11 cellular contexts compared by ENCODE assay signal in the genomic region with DNA sequence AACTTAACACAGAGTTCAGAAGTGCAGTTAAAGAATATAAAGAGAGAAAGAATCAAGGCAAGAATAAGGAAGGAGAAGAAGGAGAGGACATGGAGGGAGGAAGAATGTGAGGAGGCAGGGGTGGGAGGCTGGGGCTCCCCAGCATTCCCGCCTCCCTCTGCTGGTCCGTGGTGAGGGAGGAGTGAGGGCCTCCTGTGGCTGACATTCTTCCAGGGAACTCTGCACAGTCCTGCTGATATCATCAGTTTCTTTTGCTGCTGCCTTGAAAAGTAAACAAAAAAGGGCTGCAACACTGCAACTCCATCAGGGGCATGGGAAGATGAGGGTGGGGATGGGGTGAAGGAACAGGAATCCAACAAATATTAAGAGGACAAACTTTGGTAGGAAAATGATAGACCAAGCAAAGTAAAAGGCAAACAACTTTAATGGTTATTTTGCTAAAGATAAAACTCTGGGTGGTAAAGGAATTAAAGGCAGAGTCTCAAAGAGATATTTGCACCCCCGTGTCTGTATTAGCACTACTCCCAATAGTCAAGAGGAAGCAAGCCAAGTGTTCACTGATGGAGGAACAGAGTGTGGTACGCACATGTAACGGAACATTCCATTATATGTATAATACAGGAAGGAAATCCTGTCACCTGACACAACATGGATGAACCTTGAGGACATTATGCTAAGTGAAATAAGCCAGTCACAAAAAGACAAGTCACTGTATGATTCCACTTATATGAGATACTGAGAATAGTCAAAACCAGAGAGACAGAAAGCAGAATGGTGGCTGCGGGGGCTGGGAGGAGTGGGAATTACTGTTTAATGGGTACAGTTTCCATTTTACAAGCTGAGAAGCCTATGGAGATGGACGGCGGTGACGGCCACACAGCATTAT. TPM values are rescaled to one million over a fixed set of nuclear protein-coding genes. Genes with fewer than 3 reads are reported as not detected.
DNase-seq lines count a peak whose midpoint lies in the region; ATAC-seq and TF ChIP-seq lines count a peak whose summit lies in the region.
"Had no signal": no experiment of that assay in that cellular context is flagged by ENCODE, and none has a peak within 500 bp of the region (broad histone marks: within the 10 kb centered on the region; RNA-seq: fewer than 3 reads in every experiment).

No MANE protein-coding gene starts in this region.

- no peak overlapping the region for H3K4me3 Mint-ChIP-seq in activated CD4-positive, alpha-beta T cell treated with anti-CD3 and anti-CD28 coated beads, Interleukin-2, amount 10 ng/mL, durations not matched to agents 7 days and 5 days

- no peak for TF ChIP-seq CTCF in parathyroid adenoma (IDR thresholded peaks at IDR 0.05)

- H3K4me1 ChIP-seq in ectodermal cell (ENCODE audit: control insufficient read depth, insufficient read depth, low read length): peaks cover 9% of the 10 kb centered on the region
- H3K4me1 ChIP-seq in parathyroid adenoma: peaks cover 4% of the 10 kb centered on the region

- peak overlapping the region; percentile 9 for H2AFZ ChIP-seq in parathyroid adenoma

- no peaks in the 10 kb centered on the region for H3K9me3 Mint-ChIP-seq in activated CD4-positive, alpha-beta T cell treated with anti-CD3 and anti-CD28 coated beads, Interleukin-2, amount 10 ng/mL, durations not matched to agents 7 days and 5 days

- no peak overlapping the region for H3K4me3 ChIP-seq in ectodermal cell (ENCODE audit: insufficient read depth, low read depth, low read length)
- H3K4me3 ChIP-seq in parathyroid adenoma (ENCODE audit: low read depth, low read length): no peak overlapping the region
- H3K4me3 ChIP-seq: heart right ventricle, ovary had no signal

- no peak overlapping the region for H3K27ac Mint-ChIP-seq in activated CD4-positive, alpha-beta T cell treated with anti-CD3 and anti-CD28 coated beads, Interleukin-2, amount 10 ng/mL, durations not matched to agents 7 days and 5 days

- H3K36me3 Mint-ChIP-seq in activated CD4-positive, alpha-beta T cell treated with anti-CD3 and anti-CD28 coated beads, Interleukin-2, amount 10 ng/mL, durations not matched to agents 7 days and 5 days (ENCODE audit: low read depth): peaks cover 45% of the 10 kb centered on the region

- H3K27me3 ChIP-seq in ectodermal cell (ENCODE audit: control insufficient read depth, insufficient read depth, low read length, poor library complexity, severe bottlenecking) (no peaks in the 10 kb centered on the region), parathyroid adenoma (ENCODE audit: control insufficient read depth, insufficient read depth, low read length) (no peaks in the 10 kb centered on the region)
- H3K27me3 ChIP-seq: heart right ventricle, ovary had no signal

- peak; percentile 74 for DNase-seq in activated CD4-positive, alpha-beta T cell treated with anti-CD3 and anti-CD28 coated beads for 48 hours
- no peak for DNase-seq in activated CD4-positive, alpha-beta T cell treated with anti-CD3 and anti-CD28 coated beads, Interleukin-2, amount 10 ng/mL, durations not matched to agents 7 days and 5 days
- peak; percentile 80 for DNase-seq in NCI-H226
- no peak for DNase-seq in NAMALWA (ENCODE audit: low spot score)
- DNase-seq: heart right ventricle, NCI-H2029 treated with DMSO at 0.1 percent for 48 hours, ovary had no signal

- peak overlapping the region; percentile 16 for H3K27ac ChIP-seq in ectodermal cell (ENCODE audit: insufficient read depth, low read depth, low read length, poor library complexity, severe bottlenecking)
- H3K27ac ChIP-seq in parathyroid adenoma: no peak overlapping the region
- H3K27ac ChIP-seq: ovary had no signal

- peaks cover 44% of the 10 kb centered on the region for H3K4me1 Mint-ChIP-seq in activated CD4-positive, alpha-beta T cell treated with anti-CD3 and anti-CD28 coated beads, Interleukin-2, amount 10 ng/mL, durations not matched to agents 7 days and 5 days

- H3K27me3 Mint-ChIP-seq in activated CD4-positive, alpha-beta T cell treated with anti-CD3 and anti-CD28 coated beads, Interleukin-2, amount 10 ng/mL, durations not matched to agents 7 days and 5 days: no peaks in the 10 kb centered on the region

- POLR2A ChIA-PET in activated CD4-positive, alpha-beta T cell treated with anti-CD3 and anti-CD28 coated beads, Interleukin-2, amount 10 ng/mL, durations not matched to agents 7 days and 5 days (lab: Charles Lee): no interaction called here

- WGBS in ectodermal cell, 2 experiments: 85% methylated on average over 9 of the region's 9 CpGs

- no peak for ATAC-seq in HG02870 (IDR thresholded peaks at IDR 0.05; ENCODE audit: unreplicated experiment)
- no peak for ATAC-seq in GM19328 (IDR thresholded peaks at IDR 0.05; ENCODE audit: unreplicated experiment)

- peak overlapping the region; percentile 16 for H3K4me2 ChIP-seq in parathyroid adenoma (ENCODE audit: low read length)

- no peaks in the 10 kb centered on the region for H3K36me3 ChIP-seq in ectodermal cell (ENCODE audit: control insufficient read depth, insufficient read depth, low read length)
- no peaks in the 10 kb centered on the region for H3K36me3 ChIP-seq in parathyroid adenoma (ENCODE audit: control insufficient read depth, insufficient read depth, low read length)
- H3K36me3 ChIP-seq: ovary had no signal

- H3K9ac ChIP-seq in parathyroid adenoma: no peak overlapping the region

- no peaks in the 10 kb centered on the region for H3K79me2 ChIP-seq in parathyroid adenoma

- CTCF ChIA-PET in activated CD4-positive, alpha-beta T cell treated with anti-CD3 and anti-CD28 coated beads, Interleukin-2, amount 10 ng/mL, durations not matched to agents 7 days and 5 days (lab: Charles Lee): interaction anchor here (1.5 kb wide), 1 partner anchor 63 kb away, joined by 5 read pairs; no protein-coding TSS in a partner anchor

- no peaks in the 10 kb centered on the region for H3K9me3 ChIP-seq in ectodermal cell (ENCODE audit: control insufficient read depth, low read length)
- H3K9me3 ChIP-seq in parathyroid adenoma (ENCODE audit: control insufficient read depth, low read length): no peaks in the 10 kb centered on the region
- H3K9me3 ChIP-seq: heart right ventricle, ovary had no signal

RNA-seq across cellular contexts. Expression of a gene that starts 8.0 kb away (rescaled TPM):
- 100 to 1,000 TPM; 423 to 424 TPM for total RNA-seq in activated CD4-positive, alpha-beta T cell treated with anti-CD3 and anti-CD28 coated beads, Interleukin-2, amount 10 ng/mL, durations not matched to agents 7 days and 5 days
- polyA plus RNA-seq in ectodermal cell (2013, experiment 1 of 4): 1.5 TPM
- polyA plus RNA-seq in ectodermal cell (2013, experiment 2 of 4): 1.4 TPM
- 1.4 TPM for polyA plus RNA-seq in ectodermal cell (2013, experiment 3 of 4)
- 1.7 TPM for polyA plus RNA-seq in ectodermal cell (2013, experiment 4 of 4)

Comparison
In these comparisons a context has a peak if more than half of its experiments do, and no peak if none do; other contexts are left out.
1. DNase-seq: peak in activated CD4-positive, alpha-beta T cell treated with anti-CD3 and anti-CD28 coated beads for 48 hours (single experiment) and NCI-H226 (single experiment); none in activated CD4-positive, alpha-beta T cell treated with anti-CD3 and anti-CD28 coated beads, Interleukin-2, amount 10 ng/mL, durations not matched to agents 7 days and 5 days (single experiment) and NAMALWA (single experiment).